In genomic region chr3:101978348-101978747, GRCh38 we compare ENCODE assay signal across 23 cellular contexts.
"Had no signal": no experiment of that assay in that cellular context is flagged by ENCODE, and none has a peak within 500 bp of the region (broad histone marks: within the 10 kb centered on the region; RNA-seq: fewer than 3 reads in every experiment).

No MANE protein-coding gene starts in this region.

- H3K79me2 ChIP-seq: hepatocyte had no signal

- H2AFZ ChIP-seq: hepatocyte had no signal

- ATAC-seq: left cardiac atrium; mucosa of descending colon; naive thymus-derived CD8-positive, alpha-beta T cell had no signal

- H3K36me3 ChIP-seq: ovary, right atrium auricular region, sigmoid colon, stomach, thoracic aorta, transverse colon had no signal

- H3K36me3 Mint-ChIP-seq: naive thymus-derived CD8-positive, alpha-beta T cell had no signal

- H3K4me1 ChIP-seq: transverse colon had no signal

- H3K4me2 ChIP-seq: hepatocyte had no signal

- H3K27ac ChIP-seq: dorsolateral prefrontal cortex, hepatocyte, ovary, right atrium auricular region, sigmoid colon, skin epidermis, stomach, thoracic aorta, transverse colon had no signal

- H3K9me3 ChIP-seq: mucosa of descending colon, ovary, right atrium auricular region, sigmoid colon, stomach, thoracic aorta, transverse colon had no signal

- DNase-seq: cortex of kidney; dorsolateral prefrontal cortex; effector CD8-positive, alpha-beta T cell; foreskin melanocyte; head of caudate nucleus; kidney; left cardiac atrium; mammary epithelial cell; mucosa of descending colon; naive thymus-derived CD8-positive, alpha-beta T cell; nucleus accumbens; ovary; sigmoid colon; stimulated activated CD4-positive, alpha-beta T cell treated with anti-CD3 and anti-CD28 coated beads, Interleukin-2, amount 100 ng/mL, for 24 hours; stimulated activated CD4-positive, alpha-beta T cell treated with anti-CD3 and anti-CD28 coated beads, Interleukin-4, amount 100 ng/mL, for 4 hours; stimulated activated naive CD4-positive, alpha-beta T cell; stomach; substantia nigra; transverse colon had no signal

- H3K27ac Mint-ChIP-seq: naive thymus-derived CD8-positive, alpha-beta T cell had no signal

- H3K4me3 Mint-ChIP-seq: naive thymus-derived CD8-positive, alpha-beta T cell had no signal

- H3K4me3 ChIP-seq: dorsolateral prefrontal cortex, hepatocyte, mucosa of descending colon, ovary, right atrium auricular region, sigmoid colon, skin epidermis, stomach, thoracic aorta, transverse colon had no signal

- H3K9me3 Mint-ChIP-seq: naive thymus-derived CD8-positive, alpha-beta T cell had no signal

- H3K27me3 Mint-ChIP-seq: naive thymus-derived CD8-positive, alpha-beta T cell had no signal

- H3K27me3 ChIP-seq: hepatocyte, ovary, right atrium auricular region, sigmoid colon, stomach, transverse colon had no signal
